20 cellular contexts compared by ENCODE assay signal in the genomic region with DNA sequence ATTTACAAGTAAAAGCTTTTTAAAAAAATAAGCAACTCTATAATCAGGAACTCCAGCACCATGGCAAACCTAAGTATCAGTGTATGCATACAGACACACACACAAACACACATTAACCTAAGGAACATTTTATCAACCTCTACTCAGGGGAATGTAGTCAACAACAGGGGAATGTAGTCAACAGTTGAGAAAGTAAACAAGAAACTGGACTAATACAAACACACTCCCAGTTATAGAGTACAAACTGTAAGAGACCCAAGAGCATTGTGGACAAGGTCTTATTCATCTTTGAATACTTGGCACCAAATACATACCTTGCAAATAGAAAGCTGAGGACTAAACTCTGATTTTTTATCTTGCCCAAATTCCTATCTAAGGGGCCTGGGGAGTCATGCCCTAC. TPM values are rescaled to one million over a fixed set of nuclear protein-coding genes. Genes with fewer than 3 reads are reported as not detected.
DNase-seq lines count a peak whose midpoint lies in the region; ATAC-seq and TF ChIP-seq lines count a peak whose summit lies in the region.
"Had no signal": no experiment of that assay in that cellular context is flagged by ENCODE, and none has a peak within 500 bp of the region (broad histone marks: within the 10 kb centered on the region; RNA-seq: fewer than 3 reads in every experiment).

No MANE protein-coding gene starts in this region.

- no peak for TF ChIP-seq EP300 in stomach (IDR thresholded peaks at IDR 0.05)

- TF ChIP-seq POLR2A in body of pancreas (IDR thresholded peaks at IDR 0.05) = no peak
- TF ChIP-seq POLR2A in right lobe of liver (IDR thresholded peaks at IDR 0.05) = no peak
- no peak for TF ChIP-seq POLR2A in stomach (IDR thresholded peaks at IDR 0.05)

- H3K4me1 ChIP-seq in HUES48 (ENCODE audit: control insufficient read depth, insufficient read depth, low read length) = peaks cover 18% of the 10 kb centered on the region
- peaks cover 64% of the 10 kb centered on the region for H3K4me1 ChIP-seq in body of pancreas
- H3K4me1 ChIP-seq in right lobe of liver = no peaks in the 10 kb centered on the region
- peaks cover 20 to 66% (median 36%) of the 10 kb centered on the region in 4 donors for H3K4me1 ChIP-seq in stomach
- H3K4me1 ChIP-seq: BLaER1 had no signal

- peak overlapping the region; percentile 36 for H3K27ac ChIP-seq in HUES48 (ENCODE audit: low read depth, low read length)
- peak overlapping the region in 2 of 4 donors; percentile 60 to 89 for H3K27ac ChIP-seq in body of pancreas
- H3K27ac ChIP-seq in right lobe of liver = no peak overlapping the region
- H3K27ac ChIP-seq in stomach = peak overlapping the region in 4 of 5 donors; percentile 16 to 60 (median 52)
- H3K27ac ChIP-seq: BLaER1 had no signal

- DNase-seq in body of pancreas = no peak
- DNase-seq in right lobe of liver = no peak
- DNase-seq in stomach = no peak
- no peak for DNase-seq in head of caudate nucleus
- DNase-seq in pons (ENCODE audit: low spot score) = no peak
- no peak for DNase-seq in SW480 (ENCODE audit: low spot score)
- DNase-seq: Calu3; CD8-positive, alpha-beta T cell; GF-D8; GOT3; NCI-H1105 treated with DMSO at 0.1 percent for 48 hours; NCI-H1694; NCI-H2081 treated with DMSO at 0.1 percent for 48 hours; NCI-H446 treated with DMSO at 0.1 percent for 48 hours; NCI-H69 had no signal

- H3K4me3 ChIP-seq in HUES48 (ENCODE audit: low read depth, low read length) (no peak overlapping the region), body of pancreas (no peak overlapping the region), right lobe of liver (no peak overlapping the region), stomach (no peak overlapping the region)
- H3K4me3 ChIP-seq: BLaER1, K562 had no signal

- no peak overlapping the region for H3K9ac ChIP-seq in HUES48 (ENCODE audit: low read depth, low read length)
- H3K9ac ChIP-seq: BLaER1 had no signal

- intact Hi-C loops in body of pancreas (cut with DNase I) (loop anchor here (10.0 kb wide), 1 partner anchor 49 kb away; no protein-coding TSS in a partner anchor), right lobe of liver (cut with DNase I) (no loop called here), stomach (cut with DNase I; ENCODE audit: low total_unique reads) (no loop called here), head of caudate nucleus (cut with DNase I) (no loop called here)

- no peaks in the 10 kb centered on the region for H3K9me3 ChIP-seq in HUES48 (ENCODE audit: control insufficient read depth, insufficient read depth, low read length)
- H3K9me3 ChIP-seq in body of pancreas = no peaks in the 10 kb centered on the region
- no peaks in the 10 kb centered on the region for H3K9me3 ChIP-seq in right lobe of liver
- peaks cover 0 to 7% (median 0%) of the 10 kb centered on the region in 4 donors for H3K9me3 ChIP-seq in stomach

- H3K27me3 ChIP-seq in HUES48 (ENCODE audit: control insufficient read depth, insufficient read depth, low read length) (no peaks in the 10 kb centered on the region), body of pancreas (no peaks in the 10 kb centered on the region), right lobe of liver (no peaks in the 10 kb centered on the region), stomach (no peaks in the 10 kb centered on the region)
- H3K27me3 ChIP-seq: BLaER1 had no signal

- H3K36me3 ChIP-seq in HUES48 (ENCODE audit: control insufficient read depth, insufficient read depth, low read length) (peaks cover 16% of the 10 kb centered on the region), body of pancreas (replicated peaks in 1 of 2; ENCODE audit: insufficient read depth in 1 of 2, low read depth in 2 of 2) (peaks cover 0 to 2% of the 10 kb centered on the region in 2 donors), right lobe of liver (no peaks in the 10 kb centered on the region), stomach (peaks cover 3 to 56% (median 52%) of the 10 kb centered on the region in 4 donors)

- peak; percentile 75 for ATAC-seq in body of pancreas
- ATAC-seq in right lobe of liver = peak; percentile 45 to 79 (median 70)
- no peak for ATAC-seq in GM21619 (IDR thresholded peaks at IDR 0.05; ENCODE audit: unreplicated experiment)
- ATAC-seq: CD8-positive, alpha-beta T cell; K562; Right ventricle myocardium inferior had no signal

- TF ChIP-seq CTCF in body of pancreas (IDR thresholded peaks at IDR 0.05) (no peak), right lobe of liver (IDR thresholded peaks at IDR 0.05) (no peak), stomach (IDR thresholded peaks at IDR 0.05) (no peak)

RNA-seq across cellular contexts. Expression of a gene that starts 36.2 kb away (rescaled TPM):
- 10 to 100 TPM; 15.8 to 42.3 TPM for total RNA-seq in body of pancreas
- total RNA-seq in right lobe of liver = 1 to 10 TPM; 3.7 to 7.6 (median 6.8) TPM
- 100 to 1,000 TPM in 2 of 5 donors, 10 to 100 TPM in 3; 12.7 to 102 (median 30.8) TPM for total RNA-seq in stomach
- polyA plus RNA-seq in stomach = 10 to 100 TPM; 32.1 to 71.2 (median 61.6) TPM

Comparison
In these comparisons a context has a peak if more than half of its experiments do, and no peak if none do; other contexts are left out.
1. H3K27ac ChIP-seq: peak in HUES48 (single experiment) and stomach (4 of 5); none in right lobe of liver (0 of 3).